Comparison of ENCODE assay signal across 15 cellular contexts in the genomic region with DNA sequence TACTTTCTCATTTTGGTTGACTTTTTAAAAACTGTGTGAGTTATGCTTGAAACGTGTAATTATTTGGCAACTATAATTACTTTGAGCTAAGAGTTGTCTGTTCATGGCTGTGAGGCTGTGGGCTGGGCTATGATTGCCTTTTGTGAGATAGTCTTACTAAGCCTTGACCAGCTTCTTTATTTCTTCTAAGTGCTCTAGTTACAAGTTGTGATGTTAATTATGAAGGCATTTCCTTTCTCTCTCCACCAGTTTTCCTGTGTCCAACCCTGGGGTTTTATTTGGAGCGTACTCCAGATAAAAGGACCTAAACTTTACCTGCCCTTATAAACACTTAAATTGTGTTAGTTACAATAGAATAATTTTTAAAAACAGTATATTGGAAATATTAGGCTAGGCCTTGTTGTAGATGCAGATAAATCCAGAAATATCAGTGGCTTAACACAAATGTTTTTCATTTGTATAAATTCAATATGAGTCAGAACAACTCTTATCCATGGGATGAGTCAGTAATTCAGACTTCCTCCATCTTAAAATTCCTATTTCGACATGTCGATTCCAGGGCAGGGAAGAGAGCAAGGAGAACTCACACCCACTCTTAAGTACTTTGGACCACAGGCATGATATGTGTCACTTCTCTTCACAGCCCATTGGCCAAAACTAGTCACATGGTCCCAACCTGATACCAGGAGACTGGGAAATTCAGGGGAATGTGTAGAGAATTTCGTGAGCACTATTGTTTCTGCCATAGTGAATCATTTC. TPM values are rescaled to one million over a fixed set of nuclear protein-coding genes. Genes with fewer than 3 reads are reported as not detected.
DNase-seq lines count a peak whose midpoint lies in the region; ATAC-seq and TF ChIP-seq lines count a peak whose summit lies in the region.
"Had no signal": no experiment of that assay in that cellular context is flagged by ENCODE, and none has a peak within 500 bp of the region (broad histone marks: within the 10 kb centered on the region; RNA-seq: fewer than 3 reads in every experiment).

No MANE protein-coding gene starts in this region.

- WGBS in mesenchymal stem cell, result 8% methylated on average over 3 of the region's 5 CpGs

- no peak overlapping the region for H2AK5ac ChIP-seq in mesenchymal stem cell (ENCODE audit: low read length, severe bottlenecking)

- peaks cover 10% of the 10 kb centered on the region for H3K4me1 Mint-ChIP-seq in activated naive CD8-positive, alpha-beta T cell treated with anti-CD3 and anti-CD28 coated beads, Interleukin-2, amount 50 U/mL, for 24 hours
- H3K4me1 Mint-ChIP-seq: nephron progenitor cell had no signal

- no peaks in the 10 kb centered on the region for H3K79me1 ChIP-seq in mesenchymal stem cell (replicated peaks; ENCODE audit: low read length, poor library complexity, severe bottlenecking)

- H2BK120ac ChIP-seq in mesenchymal stem cell (ENCODE audit: low read depth, low read length), result no peak overlapping the region

- no peak overlapping the region for H2BK5ac ChIP-seq in mesenchymal stem cell (ENCODE audit: low read depth, low read length, poor library complexity, severe bottlenecking)

- H3K9me3 ChIP-seq in mesenchymal stem cell (ENCODE audit: control insufficient read depth, low read length), result no peaks in the 10 kb centered on the region

- no peaks in the 10 kb centered on the region for H3K4me1 ChIP-seq in mesenchymal stem cell (ENCODE audit: control insufficient read depth, insufficient read depth, low read depth, low read length)

- no peaks in the 10 kb centered on the region for H3K9me3 Mint-ChIP-seq in activated naive CD8-positive, alpha-beta T cell treated with anti-CD3 and anti-CD28 coated beads, Interleukin-2, amount 50 U/mL, for 24 hours
- H3K9me3 Mint-ChIP-seq: nephron progenitor cell had no signal

- H3K27ac Mint-ChIP-seq in activated naive CD8-positive, alpha-beta T cell treated with anti-CD3 and anti-CD28 coated beads, Interleukin-2, amount 50 U/mL, for 24 hours, result no peak overlapping the region
- H3K27ac Mint-ChIP-seq: nephron progenitor cell had no signal

- no peaks in the 10 kb centered on the region for H3K27me3 ChIP-seq in mesenchymal stem cell (ENCODE audit: control insufficient read depth in 1 of 2, insufficient read depth in 1 of 2, low read length in 2 of 2)

- peak overlapping the region; percentile 2 for H3K27ac ChIP-seq in mesenchymal stem cell (ENCODE audit: low read length, poor library complexity, severe bottlenecking)
- H3K27ac ChIP-seq: KMS-11 had no signal

- no peak for TF ChIP-seq CTCF in cardiac fibroblast (IDR thresholded peaks at IDR 0.05; ENCODE audit: low read depth, low read length)

- no peak for ATAC-seq in GM21825 (IDR thresholded peaks at IDR 0.05; ENCODE audit: unreplicated experiment)
- no peak for ATAC-seq in activated naive CD8-positive, alpha-beta T cell treated with anti-CD3 and anti-CD28 coated beads, Interleukin-2, amount 50 U/mL, for 24 hours

- H2AFZ ChIP-seq in mesenchymal stem cell (ENCODE audit: low read depth, low read length), result no peak overlapping the region

- no peak overlapping the region for H3K18ac ChIP-seq in mesenchymal stem cell (ENCODE audit: low read depth in 1 of 2, low read length in 2 of 2)

- DNase-seq in CD1c-positive myeloid dendritic cell (ENCODE audit: extremely low spot score), result peak; percentile 58
- peak; percentile 91 for DNase-seq in M059J (ENCODE audit: low read depth)
- peak; percentile 86 to 98 for DNase-seq in cardiac fibroblast (ENCODE audit: low read depth in 2 of 2)
- DNase-seq in mesenchymal stem cell, result peak; percentile 99
- DNase-seq in NCI-H748 treated with DMSO at 0.1 percent for 48 hours (lab: John Stamatoyannopoulos, UW), result no peak
- DNase-seq in activated naive CD8-positive, alpha-beta T cell treated with anti-CD3 and anti-CD28 coated beads, Interleukin-2, amount 50 U/mL, for 24 hours, result no peak
- DNase-seq in NCI-H510A treated with DMSO at 0.1 percent for 48 hours (lab: John Stamatoyannopoulos, UW), result no peak
- DNase-seq: activated CD4-positive, alpha-beta T cell treated with anti-CD3 and anti-CD28 coated beads for 1 hour; activated gamma-delta T cell treated with Interleukin-2 at 50 U/mL for 16 hours; Calu3; nephron progenitor cell; SIG-M5; stimulated activated naive CD4-positive, alpha-beta T cell treated with Interleukin-2 at 50 U/mL for 16 hours had no signal

- no peaks in the 10 kb centered on the region for H3K27me3 Mint-ChIP-seq in activated naive CD8-positive, alpha-beta T cell treated with anti-CD3 and anti-CD28 coated beads, Interleukin-2, amount 50 U/mL, for 24 hours

- H3K14ac ChIP-seq in mesenchymal stem cell (ENCODE audit: low read length in 2 of 2), result no peak overlapping the region

- H3K23ac ChIP-seq in mesenchymal stem cell (ENCODE audit: low read length in 2 of 2), result no peak overlapping the region

- H2BK15ac ChIP-seq in mesenchymal stem cell (ENCODE audit: low read depth, poor library complexity, severe bottlenecking), result no peak overlapping the region

- peaks cover 41% of the 10 kb centered on the region for H3K36me3 Mint-ChIP-seq in activated naive CD8-positive, alpha-beta T cell treated with anti-CD3 and anti-CD28 coated beads, Interleukin-2, amount 50 U/mL, for 24 hours (ENCODE audit: low read depth)

- H4K91ac ChIP-seq in mesenchymal stem cell (ENCODE audit: low read length), result no peak overlapping the region

- no peak overlapping the region for H3K4me3 ChIP-seq in cardiac fibroblast (replicated peaks in 1 of 2; ENCODE audit: low read depth in 2 of 2, low read length in 2 of 2)
- H3K4me3 ChIP-seq in mesenchymal stem cell (ENCODE audit: insufficient read depth in 1 of 2, low read depth in 1 of 2, low read length in 2 of 2), result no peak overlapping the region

- H3K9ac ChIP-seq in mesenchymal stem cell (ENCODE audit: low read length), result peak overlapping the region; percentile 86
- H3K9ac ChIP-seq: KMS-11 had no signal

- H2BK12ac ChIP-seq in mesenchymal stem cell (ENCODE audit: low read length in 2 of 2), result no peak overlapping the region

- no peak overlapping the region for H4K8ac ChIP-seq in mesenchymal stem cell (ENCODE audit: low read length)

- no peak overlapping the region for H3K4ac ChIP-seq in mesenchymal stem cell (ENCODE audit: low read depth in 1 of 2, low read length in 2 of 2)

- H3K4me3 Mint-ChIP-seq in activated naive CD8-positive, alpha-beta T cell treated with anti-CD3 and anti-CD28 coated beads, Interleukin-2, amount 50 U/mL, for 24 hours, result no peak overlapping the region
- H3K4me3 Mint-ChIP-seq: nephron progenitor cell had no signal

- peaks cover 0 to 67% of the 10 kb centered on the region in 2 experiments for H3K36me3 ChIP-seq in mesenchymal stem cell (ENCODE audit: control insufficient read depth in 1 of 2, insufficient read depth in 2 of 2, low read depth in 1 of 2, low read length in 2 of 2)

- H3K4me2 ChIP-seq in mesenchymal stem cell (ENCODE audit: low read length, poor library complexity, severe bottlenecking), result no peak overlapping the region
- H3K4me2 ChIP-seq: KMS-11 had no signal

RNA-seq across cellular contexts. Expression of gene TMEM62, which starts 17.0 kb away (rescaled TPM):
- 32.7 and 35.8 TPM in 2 replicates for total RNA-seq in M059J (2014; rRNA removed; shearing (Covaris generic))
- 8.5 TPM for polyA plus RNA-seq in mesenchymal stem cell (2013, experiment 1 of 2)
- 8.7 TPM for polyA plus RNA-seq in mesenchymal stem cell (2013, experiment 2 of 2)

RNA-seq across cellular contexts. Expression of gene CCNDBP1, which starts 34.9 kb away (rescaled TPM):
- 32.4 and 53.6 TPM in 2 replicates for total RNA-seq in M059J (2014; rRNA removed; shearing (Covaris generic))
- polyA plus RNA-seq in mesenchymal stem cell (2013, experiment 1 of 2), result 38.5 TPM
- polyA plus RNA-seq in mesenchymal stem cell (2013, experiment 2 of 2), result 39.6 TPM

RNA-seq across cellular contexts. Expression of gene UBR1, which starts 44.5 kb away (rescaled TPM):
- total RNA-seq in M059J (2014; rRNA removed; shearing (Covaris generic)), result 15.2 and 19.1 TPM in 2 replicates
- polyA plus RNA-seq in mesenchymal stem cell (2013, experiment 1 of 2), result 7.5 TPM
- 7.7 TPM for polyA plus RNA-seq in mesenchymal stem cell (2013, experiment 2 of 2)

Comparison
In these comparisons a context has a peak if more than half of its experiments do, and no peak if none do; other contexts are left out.
1. DNase-seq: peak in CD1c-positive myeloid dendritic cell (single experiment), M059J (single experiment), cardiac fibroblast (2 of 2) and mesenchymal stem cell (single experiment); none in NCI-H748 treated with DMSO at 0.1 percent for 48 hours (single experiment), activated naive CD8-positive, alpha-beta T cell treated with anti-CD3 and anti-CD28 coated beads, Interleukin-2, amount 50 U/mL, for 24 hours (single experiment) and NCI-H510A treated with DMSO at 0.1 percent for 48 hours (single experiment).